Comparison of ENCODE assay signal across 18 cellular contexts in genomic region chr10:130202984-130203617, GRCh38.
DNase-seq lines count a peak whose midpoint lies in the region; ATAC-seq and TF ChIP-seq lines count a peak whose summit lies in the region.
"Had no signal": no experiment of that assay in that cellular context is flagged by ENCODE, and none has a peak within 500 bp of the region (broad histone marks: within the 10 kb centered on the region; RNA-seq: fewer than 3 reads in every experiment).

No MANE protein-coding gene starts in this region.

- H3K4me1 Mint-ChIP-seq in stimulated activated effector memory CD8-positive, alpha-beta T cell treated with anti-CD3 and anti-CD28 coated beads, Interleukin-12 subunit alpha, Interleukin-12 subunit beta, amount 100 ng/mL, for 72 hours: no peaks in the 10 kb centered on the region
- H3K4me1 Mint-ChIP-seq in activated naive CD4-positive, alpha-beta T cell treated with anti-CD3 and anti-CD28 coated beads, Interleukin-2, amount 10 ng/mL, durations not matched to agents 7 days and 5 days: no peaks in the 10 kb centered on the region
- H3K4me1 Mint-ChIP-seq: activated B cell treated with CpG ODN at 0.5 μM for 24 hours; central memory CD8-positive, alpha-beta T cell; endodermal cell had no signal

- no peak for TF ChIP-seq CTCF in left ventricle myocardium inferior (IDR thresholded peaks at IDR 0.05; ENCODE audit: borderline replicate concordance)
- no peak for TF ChIP-seq CTCF in WERI-Rb-1 (IDR thresholded peaks at IDR 0.05; ENCODE audit: low read depth, low read length)

- H3K27me3 ChIP-seq in left ventricle myocardium inferior (ENCODE audit: low read depth): no peaks in the 10 kb centered on the region
- H3K27me3 ChIP-seq in WERI-Rb-1 (ENCODE audit: insufficient read depth, low read depth, severe bottlenecking): no peaks in the 10 kb centered on the region

- no peaks in the 10 kb centered on the region for H3K9me3 Mint-ChIP-seq in stimulated activated effector memory CD8-positive, alpha-beta T cell treated with anti-CD3 and anti-CD28 coated beads, Interleukin-12 subunit alpha, Interleukin-12 subunit beta, amount 100 ng/mL, for 72 hours
- no peaks in the 10 kb centered on the region for H3K9me3 Mint-ChIP-seq in activated naive CD4-positive, alpha-beta T cell treated with anti-CD3 and anti-CD28 coated beads, Interleukin-2, amount 10 ng/mL, durations not matched to agents 7 days and 5 days
- H3K9me3 Mint-ChIP-seq: activated B cell treated with CpG ODN at 0.5 μM for 24 hours; central memory CD8-positive, alpha-beta T cell; endodermal cell; T-helper 1 cell treated with Interleukin-12 subunit alpha and Interleukin-12 subunit beta and Interleukin-4 antibody, amounts not matched to agents 30 μg/mL and 1 μg/mL, for 36 hours had no signal

- no peak overlapping the region for H3K4me3 Mint-ChIP-seq in stimulated activated effector memory CD8-positive, alpha-beta T cell treated with anti-CD3 and anti-CD28 coated beads, Interleukin-12 subunit alpha, Interleukin-12 subunit beta, amount 100 ng/mL, for 72 hours
- H3K4me3 Mint-ChIP-seq in activated naive CD4-positive, alpha-beta T cell treated with anti-CD3 and anti-CD28 coated beads, Interleukin-2, amount 10 ng/mL, durations not matched to agents 7 days and 5 days: no peak overlapping the region
- H3K4me3 Mint-ChIP-seq: activated B cell treated with CpG ODN at 0.5 μM for 24 hours; central memory CD8-positive, alpha-beta T cell; endodermal cell; T-helper 1 cell treated with Interleukin-12 subunit alpha and Interleukin-12 subunit beta and Interleukin-4 antibody, amounts not matched to agents 30 μg/mL and 1 μg/mL, for 36 hours had no signal

- H3K27ac Mint-ChIP-seq in stimulated activated effector memory CD8-positive, alpha-beta T cell treated with anti-CD3 and anti-CD28 coated beads, Interleukin-12 subunit alpha, Interleukin-12 subunit beta, amount 100 ng/mL, for 72 hours: no peak overlapping the region
- no peak overlapping the region for H3K27ac Mint-ChIP-seq in activated naive CD4-positive, alpha-beta T cell treated with anti-CD3 and anti-CD28 coated beads, Interleukin-2, amount 10 ng/mL, durations not matched to agents 7 days and 5 days
- H3K27ac Mint-ChIP-seq: activated B cell treated with CpG ODN at 0.5 μM for 24 hours; endodermal cell; T-helper 1 cell treated with Interleukin-12 subunit alpha and Interleukin-12 subunit beta and Interleukin-4 antibody, amounts not matched to agents 30 μg/mL and 1 μg/mL, for 36 hours had no signal

- ATAC-seq in Right ventricle myocardium inferior (no peak), HG03135 (IDR thresholded peaks at IDR 0.05; ENCODE audit: unreplicated experiment) (peak; percentile 47), HG02884 (IDR thresholded peaks at IDR 0.05; ENCODE audit: unreplicated experiment) (no peak), HG02885 (IDR thresholded peaks at IDR 0.05; ENCODE audit: poor library complexity, unreplicated experiment) (no peak)
- peak; percentile 22 for ATAC-seq in stimulated activated effector memory CD8-positive, alpha-beta T cell treated with anti-CD3 and anti-CD28 coated beads, Interleukin-12 subunit alpha, Interleukin-12 subunit beta, amount 100 ng/mL, for 72 hours
- ATAC-seq: mucosa of descending colon, sciatic nerve had no signal

- intact Hi-C loops in Right ventricle myocardium inferior (cut with DNase I): no loop called here
- intact Hi-C loops in left ventricle myocardium inferior (cut with micrococcal nuclease): no loop called here

- no peaks in the 10 kb centered on the region for H3K36me3 Mint-ChIP-seq in stimulated activated effector memory CD8-positive, alpha-beta T cell treated with anti-CD3 and anti-CD28 coated beads, Interleukin-12 subunit alpha, Interleukin-12 subunit beta, amount 100 ng/mL, for 72 hours
- H3K36me3 Mint-ChIP-seq in activated naive CD4-positive, alpha-beta T cell treated with anti-CD3 and anti-CD28 coated beads, Interleukin-2, amount 10 ng/mL, durations not matched to agents 7 days and 5 days: no peaks in the 10 kb centered on the region

- H3K4me1 ChIP-seq in left ventricle myocardium inferior: no peaks in the 10 kb centered on the region

- no peak overlapping the region for H3K4me3 ChIP-seq in left ventricle myocardium inferior
- peak overlapping the region; percentile 4; the same call in 1 of the 2 replicates for H3K4me3 ChIP-seq in WERI-Rb-1 (ENCODE audit: low read depth, low read length)
- H3K4me3 ChIP-seq: mucosa of descending colon had no signal

- no peaks in the 10 kb centered on the region for H3K36me3 ChIP-seq in left ventricle myocardium inferior
- H3K36me3 ChIP-seq in WERI-Rb-1: no peaks in the 10 kb centered on the region

- H3K27ac ChIP-seq in left ventricle myocardium inferior (replicated peaks) (no peak overlapping the region), WERI-Rb-1 (no peak overlapping the region)
- H3K27ac ChIP-seq: RWPE1 had no signal

- H3K9me3 ChIP-seq in left ventricle myocardium inferior (replicated peaks) (no peaks in the 10 kb centered on the region), WERI-Rb-1 (ENCODE audit: severe bottlenecking) (no peaks in the 10 kb centered on the region)
- H3K9me3 ChIP-seq: mucosa of descending colon had no signal

- DNase-seq in Right ventricle myocardium inferior (ENCODE audit: missing footprints) (peak; percentile 16), left ventricle myocardium inferior (no peak), WERI-Rb-1 (no peak)
- DNase-seq in stimulated activated effector memory CD8-positive, alpha-beta T cell treated with anti-CD3 and anti-CD28 coated beads, Interleukin-12 subunit alpha, Interleukin-12 subunit beta, amount 100 ng/mL, for 72 hours (ENCODE audit: low spot score in 2 of 2): no peak
- no peak for DNase-seq in activated naive CD4-positive, alpha-beta T cell treated with anti-CD3 and anti-CD28 coated beads, Interleukin-2, amount 10 ng/mL, durations not matched to agents 7 days and 5 days
- DNase-seq: activated B cell treated with CpG ODN at 0.5 μM for 24 hours, endodermal cell, hippocampal formation, Kasumi-1, mucosa of descending colon, NCI-H146 had no signal

- CTCF ChIA-PET in activated naive CD4-positive, alpha-beta T cell treated with anti-CD3 and anti-CD28 coated beads, Interleukin-2, amount 10 ng/mL, durations not matched to agents 7 days and 5 days (lab: Charles Lee): no interaction called here

- H3K27me3 Mint-ChIP-seq in activated naive CD4-positive, alpha-beta T cell treated with anti-CD3 and anti-CD28 coated beads, Interleukin-2, amount 10 ng/mL, durations not matched to agents 7 days and 5 days: peaks cover 10% of the 10 kb centered on the region
- H3K27me3 Mint-ChIP-seq: central memory CD8-positive, alpha-beta T cell had no signal

Comparison
In these comparisons a context has a peak if more than half of its experiments do, and no peak if none do; other contexts are left out.
1. ATAC-seq: peak in HG03135 (single experiment) and stimulated activated effector memory CD8-positive, alpha-beta T cell treated with anti-CD3 and anti-CD28 coated beads, Interleukin-12 subunit alpha, Interleukin-12 subunit beta, amount 100 ng/mL, for 72 hours (single experiment); none in Right ventricle myocardium inferior (single experiment), HG02884 (single experiment) and HG02885 (single experiment).